ENCODE assay signal across 15 cellular contexts in genomic region chr2:33340265-33340664, GRCh38.
A peak's percentile ranks its signal among the peaks of the same experiment; 100 is the strongest.
DNase-seq lines count a peak whose midpoint lies in the region; ATAC-seq, FAIRE-seq and TF ChIP-seq lines count a peak whose summit lies in the region.
"Had no signal": no experiment of that assay in that cellular context is flagged by ENCODE, and none has a peak within 500 bp of the region (broad histone marks: within the 10 kb centered on the region; RNA-seq: fewer than 3 reads in every experiment).

No MANE protein-coding gene starts in this region.

- H3K36me3 ChIP-seq in lower lobe of right lung: no peaks in the 10 kb centered on the region
- H3K36me3 ChIP-seq: BE2C had no signal

- no peaks in the 10 kb centered on the region for H3K27me3 ChIP-seq in lower lobe of right lung (ENCODE audit: low read depth)

- H3K27ac ChIP-seq in lower lobe of right lung (no peak overlapping the region), substantia nigra (ENCODE audit: low read depth, low read length, poor library complexity, severe bottlenecking) (no peak overlapping the region)

- H3K27ac Mint-ChIP-seq in activated B cell treated with CpG ODN at 0.5 μM for 24 hours: peak overlapping the region; percentile 9
- H3K27ac Mint-ChIP-seq: WTC11 had no signal

- no peaks in the 10 kb centered on the region for H3K9me3 Mint-ChIP-seq in activated B cell treated with CpG ODN at 0.5 μM for 24 hours
- H3K9me3 Mint-ChIP-seq: WTC11 had no signal

- H3K36me3 Mint-ChIP-seq in activated B cell treated with CpG ODN at 0.5 μM for 24 hours (ENCODE audit: low read depth): no peaks in the 10 kb centered on the region
- H3K36me3 Mint-ChIP-seq: WTC11 had no signal

- DNase-seq in activated B cell treated with CpG ODN at 0.5 μM for 24 hours: no peak
- peak; percentile 1 to 15 for DNase-seq in frontal cortex (ENCODE audit: low spot score in 2 of 2)
- DNase-seq in lower lobe of right lung: peak; percentile 47
- DNase-seq in substantia nigra (lab: John Stamatoyannopoulos, UW): peak in 26 of 49 donors; percentile 3 to 47 (median 20)
- DNase-seq in NCI-H1092 (lab: John Stamatoyannopoulos, UW): no peak
- DNase-seq in cerebellar cortex (ENCODE audit: low spot score): no peak
- no peak for DNase-seq in NCI-H2171 treated with DMSO at 0.1 percent for 48 hours (lab: John Stamatoyannopoulos, UW)
- DNase-seq: BE2C; Karpas-422; mesendoderm; NCI-H2029 treated with DMSO at 0.1 percent for 48 hours; stimulated activated CD4-positive, alpha-beta T cell treated with anti-CD3 and anti-CD28 coated beads, Interleukin-2, amount 100 ng/mL, for 24 hours had no signal

- ATAC-seq in activated B cell treated with CpG ODN at 0.5 μM for 24 hours (ENCODE audit: low read depth) (no peak), lower lobe of right lung (peak; percentile 49 to 72), HG02870 (IDR thresholded peaks at IDR 0.05; ENCODE audit: unreplicated experiment) (no peak)
- ATAC-seq: WTC11 had no signal

- no peak for TF ChIP-seq CTCF in activated B cell treated with CpG ODN at 0.5 μM for 24 hours (IDR thresholded peaks at IDR 0.05)
- no peak for TF ChIP-seq CTCF in lower lobe of right lung (IDR thresholded peaks at IDR 0.05)

- no peak for FAIRE-seq in frontal cortex (lab: Jason Lieb, UNC)
- FAIRE-seq: GM12892 had no signal

- peaks cover 14% of the 10 kb centered on the region for H3K4me1 Mint-ChIP-seq in activated B cell treated with CpG ODN at 0.5 μM for 24 hours
- H3K4me1 Mint-ChIP-seq: WTC11 had no signal

- peaks cover 4% of the 10 kb centered on the region for H3K27me3 Mint-ChIP-seq in activated B cell treated with CpG ODN at 0.5 μM for 24 hours

- H3K4me3 Mint-ChIP-seq in activated B cell treated with CpG ODN at 0.5 μM for 24 hours: no peak overlapping the region
- H3K4me3 Mint-ChIP-seq: WTC11 had no signal

- no peaks in the 10 kb centered on the region for H3K4me1 ChIP-seq in lower lobe of right lung
- H3K4me1 ChIP-seq: BE2C had no signal

- CTCF ChIA-PET in activated B cell treated with CpG ODN at 0.5 μM for 24 hours (lab: Charles Lee): no interaction called here

- no peaks in the 10 kb centered on the region for H3K9me3 ChIP-seq in lower lobe of right lung
- H3K9me3 ChIP-seq: BE2C had no signal

- POLR2A ChIA-PET in activated B cell treated with CpG ODN at 0.5 μM for 24 hours (lab: Charles Lee): no interaction called here

- H3K4me3 ChIP-seq in lower lobe of right lung: no peak overlapping the region

- intact Hi-C loops in activated B cell treated with CpG ODN at 0.5 μM for 24 hours (cut with micrococcal nuclease): no loop called here
- intact Hi-C loops in lower lobe of right lung (cut with DNase I): no loop called here

Comparison
In these comparisons a context has a peak if more than half of its experiments do, and no peak if none do; other contexts are left out.
1. ATAC-seq: peak in lower lobe of right lung (2 of 2); none in activated B cell treated with CpG ODN at 0.5 μM for 24 hours (single experiment) and HG02870 (single experiment).
2. DNase-seq: peak in frontal cortex (2 of 2), lower lobe of right lung (single experiment) and substantia nigra (26 of 49); none in activated B cell treated with CpG ODN at 0.5 μM for 24 hours (single experiment), NCI-H1092 (single experiment), cerebellar cortex (single experiment) and NCI-H2171 treated with DMSO at 0.1 percent for 48 hours (single experiment).